In genomic region chr3:147404800-147405551, GRCh38 we compare ENCODE assay signal across 1 cellular context.
TF ChIP-seq lines count a peak whose summit lies in the region.

No MANE protein-coding gene starts in this region.

TF ChIP-seq in H1, 55 proteins besides CTCF, POLR2A, EP300 and RAD21:
- TF ChIP-seq PHF8 (conservative IDR thresholded peaks at IDR 0.05; ENCODE audit: low read depth, low read length) (no peak), CBX8 (IDR thresholded peaks at IDR 0.05; ENCODE audit: borderline replicate concordance, low read depth, low read length) (no peak; the same call in 1 of the 2 replicates), CREB1 (IDR thresholded peaks at IDR 0.05) (no peak), HDAC2 (IDR thresholded peaks at IDR 0.05; ENCODE audit: borderline replicate concordance in 1 of 2, low read depth in 2 of 2, low read length in 2 of 2) (no peak), SRF (IDR thresholded peaks at IDR 0.05; ENCODE audit: low read depth, low read length) (no peak), ASH2L (IDR thresholded peaks at IDR 0.05; ENCODE audit: low read length) (peak; percentile 53), EZH2 (IDR thresholded peaks at IDR 0.05; ENCODE audit: low read depth, low read length, severe bottlenecking) (peak; percentile 32), BCL11A (IDR thresholded peaks at IDR 0.05; ENCODE audit: low read depth in 2 of 2, low read length in 2 of 2) (no peak), TAF1 (IDR thresholded peaks at IDR 0.05; ENCODE audit: low read depth, low read length) (no peak), E2F6 (IDR thresholded peaks at IDR 0.05) (peak; percentile 60; the same call in 1 of the 2 replicates), CHD2 (IDR thresholded peaks at IDR 0.05; ENCODE audit: low read length) (no peak), SIX5 (IDR thresholded peaks at IDR 0.05; ENCODE audit: low read depth, low read length) (no peak), RXRA (IDR thresholded peaks at IDR 0.05; ENCODE audit: insufficient read depth, low read depth, low read length) (no peak), SUZ12 (IDR thresholded peaks at IDR 0.05; ENCODE audit: low read length) (peak; percentile 11), SIN3A (conservative IDR thresholded peaks at IDR 0.05 in 1 of 2, IDR thresholded peaks at IDR 0.05 in 1 of 2; ENCODE audit: low read depth in 1 of 2, low read length in 2 of 2) (no peak), FOSL1 (IDR thresholded peaks at IDR 0.05; ENCODE audit: insufficient read depth, low read depth, low read length) (no peak), SP2 (IDR thresholded peaks at IDR 0.05; ENCODE audit: low read length) (no peak)
- TF ChIP-seq, protein P1, sequence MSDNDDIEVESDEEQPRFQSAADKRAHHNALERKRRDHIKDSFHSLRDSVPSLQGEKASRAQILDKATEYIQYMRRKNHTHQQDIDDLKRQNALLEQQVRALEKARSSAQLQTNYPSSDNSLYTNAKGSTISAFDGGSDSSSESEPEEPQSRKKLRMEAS (IDR thresholded peaks at IDR 0.05), result peak; percentile 3; the same call in 1 of the 2 replicates
